Comparison of ENCODE assay signal across 15 cellular contexts in genomic region chr6:21371676-21372161, GRCh38.
A peak's percentile ranks its signal among the peaks of the same experiment; 100 is the strongest.
DNase-seq lines count a peak whose midpoint lies in the region; ATAC-seq, FAIRE-seq and TF ChIP-seq lines count a peak whose summit lies in the region.
"Had no signal": no experiment of that assay in that cellular context is flagged by ENCODE, and none has a peak within 500 bp of the region (broad histone marks: within the 10 kb centered on the region; RNA-seq: fewer than 3 reads in every experiment).

No MANE protein-coding gene starts in this region.

- H3K9me3 ChIP-seq in HepG2 (ENCODE audit: low read length) (no peaks in the 10 kb centered on the region), right lobe of liver (no peaks in the 10 kb centered on the region)
- no peaks in the 10 kb centered on the region for H3K9me3 ChIP-seq in CD4-positive, alpha-beta memory T cell (ENCODE audit: control insufficient read depth in 1 of 2, low read length in 2 of 2)
- H3K9me3 ChIP-seq: stomach had no signal

- intact Hi-C loops in HepG2 (cut with micrococcal nuclease; ENCODE audit: unreplicated experiment) (no loop called here), right lobe of liver (cut with DNase I) (no loop called here)
- intact Hi-C loops in CD4-positive, alpha-beta memory T cell (cut with micrococcal nuclease) = no loop called here

- no peaks in the 10 kb centered on the region for H3K4me1 Mint-ChIP-seq in CD4-positive, alpha-beta memory T cell

- H2AFZ ChIP-seq in HepG2 (ENCODE audit: low read length) = no peak overlapping the region

- BruUV-seq in HepG2 (replicated peaks; lab: Mats Ljungman, UMichigan) = no TSS peak

- H3K27me3 Mint-ChIP-seq in CD4-positive, alpha-beta memory T cell = no peaks in the 10 kb centered on the region

- H4K20me1 ChIP-seq in HepG2 (ENCODE audit: insufficient read depth, low read length) = no peaks in the 10 kb centered on the region

- in situ Hi-C loops in HepG2 (cut with HindIII; ENCODE audit: extremely low pct_ligation_motif_present, low pct_unique_long_range_greater_than_20kb) = no loop called here

- no peak overlapping the region for H3K4me3 Mint-ChIP-seq in CD4-positive, alpha-beta memory T cell

- no peaks in the 10 kb centered on the region for H3K36me3 Mint-ChIP-seq in CD4-positive, alpha-beta memory T cell

- POLR2A ChIA-PET in HepG2 (lab: Yijun Ruan, JAX) = no interaction called here
- POLR2A ChIA-PET in CD4-positive, alpha-beta memory T cell (lab: Charles Lee; ENCODE audit: partially characterized antibody) = no interaction called here

- TF ChIP-seq EP300 in HepG2 (IDR thresholded peaks at IDR 0.05; ENCODE audit: low read depth in 2 of 2, low read length in 2 of 2) (no peak), HepG2 (CRISPR knock-in tag; IDR thresholded peaks at IDR 0.05; ENCODE audit: borderline replicate concordance) (no peak)

- DNase-seq in HepG2 (ENCODE audit: low spot score) (peak; percentile 54), right lobe of liver (no peak), epithelial cell of esophagus (ENCODE audit: low read depth) (peak; percentile 22), myocyte (ENCODE audit: low read depth) (peak; percentile 59), NOMO-1 treated with DMSO at 0.1 percent for 48 hours (lab: John Stamatoyannopoulos, UW; ENCODE audit: unreplicated experiment) (no peak), NCI-H2029 (lab: John Stamatoyannopoulos, UW) (no peak)
- no peak for DNase-seq in CD4-positive, alpha-beta memory T cell
- DNase-seq: activated T-cell treated with anti-CD3 and anti-CD28 coated beads, Interleukin-2, amount 50 U/mL, for 48 hours; brain microvascular endothelial cell; glutamatergic neuron; GOT3; NCI-H1092; stomach had no signal

- TF ChIP-seq POLR2A in HepG2 (IDR thresholded peaks at IDR 0.05; ENCODE audit: insufficient read depth in 1 of 2, low read depth in 2 of 2, low read length in 2 of 2) = no peak
- no peak for TF ChIP-seq POLR2A in right lobe of liver (IDR thresholded peaks at IDR 0.05)

- H3K4me3 ChIP-seq in HepG2 (replicated peaks in 1 of 3; ENCODE audit: insufficient read depth in 1 of 3, low read depth in 2 of 3, low read length in 3 of 3) (no peak overlapping the region; a peak in 1 of 6 replicates), right lobe of liver (no peak overlapping the region), epithelial cell of esophagus (ENCODE audit: low read length) (no peak overlapping the region)
- H3K4me3 ChIP-seq in CD4-positive, alpha-beta memory T cell (ENCODE audit: low read length in 2 of 2) = no peak overlapping the region
- H3K4me3 ChIP-seq: stomach had no signal

- no peak for TF ChIP-seq CTCF in HepG2 (CRISPR knock-in tag; IDR thresholded peaks at IDR 0.05)
- no peak for TF ChIP-seq CTCF in right lobe of liver (IDR thresholded peaks at IDR 0.05)
- TF ChIP-seq CTCF in epithelial cell of esophagus (IDR thresholded peaks at IDR 0.05; ENCODE audit: insufficient read depth, low read depth, low read length, missing control alignments) = no peak

- FAIRE-seq in HepG2 (lab: Jason Lieb, UNC) = peak; percentile 70
- FAIRE-seq: TTC549 had no signal

- CTCF ChIA-PET in HepG2 (lab: Yijun Ruan, JAX; ENCODE audit: low intra/inter-chr PET ratio, low total read pairs) = no interaction called here
- CTCF ChIA-PET in CD4-positive, alpha-beta memory T cell (lab: Charles Lee; ENCODE audit: partially characterized antibody) = no interaction called here

- ATAC-seq in HepG2 (peak; percentile 22; the same call in 2 of the 3 replicates), right lobe of liver (no peak), HG02884 (IDR thresholded peaks at IDR 0.05; ENCODE audit: unreplicated experiment) (no peak)

- H3K79me2 ChIP-seq in HepG2 (ENCODE audit: insufficient read depth, low read length) = no peaks in the 10 kb centered on the region

- H3K9ac ChIP-seq in HepG2 (ENCODE audit: insufficient read depth, low read depth, low read length) = peak overlapping the region; percentile 9; the same call in 1 of the 2 replicates

- under 1% methylated on average over 6 of the region's 6 CpGs for WGBS in HepG2 (ENCODE audit: low lambda C conversion rate)
- WGBS in right lobe of liver (ENCODE audit: insufficient coverage, low coverage, low lambda C conversion rate, missing lambda C conversion rate) = 56% methylated on average over 6 of the region's 6 CpGs

- H3K9me3 Mint-ChIP-seq in CD4-positive, alpha-beta memory T cell = no peaks in the 10 kb centered on the region

- H3K27ac ChIP-seq in HepG2 (ENCODE audit: extremely low read length, insufficient read depth, low read length) (no peak overlapping the region), right lobe of liver (no peak overlapping the region)
- H3K27ac ChIP-seq in CD4-positive, alpha-beta memory T cell (ENCODE audit: low read depth, low read length) = no peak overlapping the region
- H3K27ac ChIP-seq: brain microvascular endothelial cell had no signal

- H3K27me3 ChIP-seq in HepG2 (ENCODE audit: control insufficient read depth in 1 of 2, insufficient read depth in 2 of 2, low read length in 2 of 2) (no peaks in the 10 kb centered on the region), right lobe of liver (no peaks in the 10 kb centered on the region)
- H3K27me3 ChIP-seq in CD4-positive, alpha-beta memory T cell (ENCODE audit: insufficient read depth, low read length) = no peaks in the 10 kb centered on the region
- H3K27me3 ChIP-seq: brain microvascular endothelial cell, stomach had no signal

- no peak overlapping the region for H3K27ac Mint-ChIP-seq in CD4-positive, alpha-beta memory T cell

- H3K4me1 ChIP-seq in HepG2 (ENCODE audit: insufficient read depth, low read length) = peaks cover 51% of the 10 kb centered on the region
- no peaks in the 10 kb centered on the region for H3K4me1 ChIP-seq in right lobe of liver
- H3K4me1 ChIP-seq in CD4-positive, alpha-beta memory T cell (ENCODE audit: insufficient read depth, low read length) = no peaks in the 10 kb centered on the region

- peak overlapping the region; percentile 56 for H3K4me2 ChIP-seq in HepG2 (ENCODE audit: low read depth, low read length)

- H3K36me3 ChIP-seq in HepG2 (replicated peaks in 1 of 2; ENCODE audit: control insufficient read depth in 1 of 2, insufficient read depth in 2 of 2, low read length in 2 of 2) (no peaks in the 10 kb centered on the region), right lobe of liver (no peaks in the 10 kb centered on the region)
- no peaks in the 10 kb centered on the region for H3K36me3 ChIP-seq in CD4-positive, alpha-beta memory T cell (ENCODE audit: insufficient read depth, low read length)
- H3K36me3 ChIP-seq: brain microvascular endothelial cell, stomach had no signal

- no peak for TF ChIP-seq RAD21 in HepG2 (CRISPR knock-in tag; IDR thresholded peaks at IDR 0.05)

TF ChIP-seq in HepG2, 621 proteins besides CTCF, POLR2A, EP300 and RAD21 (continues in another document):
- TF ChIP-seq DMTF1 (CRISPR knock-in tag; IDR thresholded peaks at IDR 0.05) (no peak), ZMAT3 (CRISPR knock-in tag; conservative IDR thresholded peaks at IDR 0.05) (no peak), ZNF317 (CRISPR knock-in tag; IDR thresholded peaks at IDR 0.05) (no peak), CCDC6 (CRISPR knock-in tag; IDR thresholded peaks at IDR 0.05) (no peak), PHF21A (CRISPR knock-in tag; IDR thresholded peaks at IDR 0.05) (peak; percentile 36; the same call in 1 of the 2 replicates), PAX8 (CRISPR knock-in tag; IDR thresholded peaks at IDR 0.05; ENCODE audit: borderline replicate concordance) (no peak), ZFP36L1 (CRISPR knock-in tag; IDR thresholded peaks at IDR 0.05) (peak; percentile 60; the same call in 1 of the 2 replicates), SOX13 (IDR thresholded peaks at IDR 0.05) (no peak), SOX13 (CRISPR knock-in tag; conservative IDR thresholded peaks at IDR 0.05 in 1 of 2, IDR thresholded peaks at IDR 0.05 in 1 of 2) (0 out of 4 replicates have a peak, but pooled peaks of 1 of the 2 experiments have one; percentile 3)

Comparison
In these comparisons a context has a peak if more than half of its experiments do, and no peak if none do; other contexts are left out.
1. DNase-seq: peak in HepG2 (single experiment), epithelial cell of esophagus (single experiment) and myocyte (single experiment); none in right lobe of liver (0 of 3), CD4-positive, alpha-beta memory T cell (0 of 5), NOMO-1 treated with DMSO at 0.1 percent for 48 hours (single experiment) and NCI-H2029 (single experiment).